9 cellular contexts compared by ENCODE assay signal in genomic region chr15:78065973-78066946, GRCh38. TPM values are rescaled to one million over a fixed set of nuclear protein-coding genes. Genes with fewer than 3 reads are reported as not detected.
DNase-seq lines count a peak whose midpoint lies in the region; ATAC-seq, FAIRE-seq and TF ChIP-seq lines count a peak whose summit lies in the region.
"Had no signal": no experiment of that assay in that cellular context is flagged by ENCODE, and none has a peak within 500 bp of the region (broad histone marks: within the 10 kb centered on the region; RNA-seq: fewer than 3 reads in every experiment).

No MANE protein-coding gene starts in this region.

- no peak for TF ChIP-seq POLR2A in GM18505 (IDR thresholded peaks at IDR 0.05; ENCODE audit: borderline replicate concordance, extremely low read depth, insufficient read depth, insufficient read length)

- 0 out of 2 replicates have a peak overlapping the region, but pooled peaks have one; percentile 10 for H3K27ac ChIP-seq in GM23338 (ENCODE audit: low read depth)

- H3K4me1 Mint-ChIP-seq in GM23338: peaks cover 58% of the 10 kb centered on the region
- peaks cover 48% of the 10 kb centered on the region for H3K4me1 Mint-ChIP-seq in T-helper 1 cell treated with Interleukin-12 subunit alpha and Interleukin-12 subunit beta and Interleukin-4 antibody, amounts not matched to agents 30 μg/mL and 1 μg/mL, for 36 hours (ENCODE audit: low read depth)

- H3K4me1 ChIP-seq in GM23338 (ENCODE audit: insufficient read depth): peaks cover 68% of the 10 kb centered on the region

- H2AFZ ChIP-seq in GM23338: no peak overlapping the region

- TF ChIP-seq CTCF in GM23338 (conservative IDR thresholded peaks at IDR 0.05; ENCODE audit: low read depth in 2 of 2): no peak

- no peaks in the 10 kb centered on the region for H3K9me3 Mint-ChIP-seq in GM23338
- no peaks in the 10 kb centered on the region for H3K9me3 Mint-ChIP-seq in T-helper 1 cell treated with Interleukin-12 subunit alpha and Interleukin-12 subunit beta and Interleukin-4 antibody, amounts not matched to agents 30 μg/mL and 1 μg/mL, for 36 hours

- H3K79me2 ChIP-seq in GM23338 (replicated peaks; ENCODE audit: insufficient read depth): peaks cover 81% of the 10 kb centered on the region

- peaks cover 2% of the 10 kb centered on the region for H3K27me3 Mint-ChIP-seq in GM23338 (ENCODE audit: insufficient read depth, low read depth, poor library complexity)
- H3K27me3 Mint-ChIP-seq in T-helper 1 cell treated with Interleukin-12 subunit alpha and Interleukin-12 subunit beta and Interleukin-4 antibody, amounts not matched to agents 30 μg/mL and 1 μg/mL, for 36 hours (ENCODE audit: low read depth): no peaks in the 10 kb centered on the region

- no peaks in the 10 kb centered on the region; the same call in 1 of the 2 replicates for H3F3A ChIP-seq in GM23338 (replicated peaks; ENCODE audit: low read depth)

- peak overlapping the region; percentile 10; the same call in 1 of the 3 replicates for H3K4me3 Mint-ChIP-seq in GM23338
- peak overlapping the region; percentile 31 for H3K4me3 Mint-ChIP-seq in T-helper 1 cell treated with Interleukin-12 subunit alpha and Interleukin-12 subunit beta and Interleukin-4 antibody, amounts not matched to agents 30 μg/mL and 1 μg/mL, for 36 hours

- DNase-seq in GM23338 (ENCODE audit: low spot score) (no peak), mesenteric fat pad (ENCODE audit: low spot score) (peak; percentile 22), HTR-8/SVneo (ENCODE audit: insufficient read length, low spot score) (no peak), H7 (no peak), RPMI8226 (no peak)
- no peak for DNase-seq in stimulated activated CD4-positive, alpha-beta T cell treated with anti-CD3 and anti-CD28 coated beads, Interleukin-4, amount 100 ng/mL, for 4 hours

- H3K4me3 ChIP-seq in GM23338: no peak overlapping the region
- no peak overlapping the region for H3K4me3 ChIP-seq in H7 (ENCODE audit: insufficient read depth, low read depth, low read length)

- ATAC-seq in GM18505 (IDR thresholded peaks at IDR 0.05; ENCODE audit: unreplicated experiment) (peak; percentile 40), GM23338 (peak; percentile 46)

- no peak overlapping the region for H3K4me2 ChIP-seq in GM23338

- H3K27ac Mint-ChIP-seq in GM23338: peak overlapping the region; percentile 45; the same call in 1 of the 2 replicates
- peak overlapping the region; percentile 84 for H3K27ac Mint-ChIP-seq in T-helper 1 cell treated with Interleukin-12 subunit alpha and Interleukin-12 subunit beta and Interleukin-4 antibody, amounts not matched to agents 30 μg/mL and 1 μg/mL, for 36 hours

- peaks cover 11% of the 10 kb centered on the region for H4K20me1 ChIP-seq in GM23338 (replicated peaks; ENCODE audit: insufficient read depth)

- peaks cover 4% of the 10 kb centered on the region; the same call in 1 of the 2 replicates for H3K9me2 ChIP-seq in GM23338 (ENCODE audit: insufficient read depth)

- no peaks in the 10 kb centered on the region for H3K27me3 ChIP-seq in GM23338 (ENCODE audit: insufficient read depth)
- H3K27me3 ChIP-seq in H7 (ENCODE audit: control insufficient read depth, insufficient read depth, low read length): no peaks in the 10 kb centered on the region

- H3K36me3 ChIP-seq in GM23338 (ENCODE audit: insufficient read depth) (no peaks in the 10 kb centered on the region), H7 (replicated peaks; ENCODE audit: control insufficient read depth, insufficient read depth, low read length) (no peaks in the 10 kb centered on the region)

- H3K36me3 Mint-ChIP-seq in GM23338 (ENCODE audit: low read depth): no peaks in the 10 kb centered on the region
- peaks cover 13% of the 10 kb centered on the region for H3K36me3 Mint-ChIP-seq in T-helper 1 cell treated with Interleukin-12 subunit alpha and Interleukin-12 subunit beta and Interleukin-4 antibody, amounts not matched to agents 30 μg/mL and 1 μg/mL, for 36 hours (ENCODE audit: low read depth)

- FAIRE-seq in HTR-8/SVneo (lab: Jason Lieb, UNC): no peak

TF ChIP-seq in GM23338, 12 proteins besides CTCF, POLR2A, EP300 and RAD21 (continues in another document):
- TF ChIP-seq NANOG (IDR thresholded peaks at IDR 0.05; ENCODE audit: borderline replicate concordance) (no peak), ZNF331 (CRISPR knock-in tag; IDR thresholded peaks at IDR 0.05; ENCODE audit: low read depth) (no peak), JUNB (IDR thresholded peaks at IDR 0.05; ENCODE audit: unreplicated experiment) (no peak), POLR2AphosphoS5 (IDR thresholded peaks at IDR 0.05; ENCODE audit: low read depth) (no peak), ZNF462 (CRISPR knock-in tag; IDR thresholded peaks at IDR 0.05) (no peak), CREB1 (CRISPR knock-in tag; IDR thresholded peaks at IDR 0.05; ENCODE audit: low read depth) (no peak), EZH2phosphoT487 (IDR thresholded peaks at IDR 0.05; ENCODE audit: unreplicated experiment) (no peak), ETS1 (IDR thresholded peaks at IDR 0.05) (no peak), EZH2 (IDR thresholded peaks at IDR 0.05; ENCODE audit: low read depth, unreplicated experiment) (no peak), STAT1 (IDR thresholded peaks at IDR 0.05; ENCODE audit: unreplicated experiment) (no peak), ZNF114 (CRISPR knock-in tag; IDR thresholded peaks at IDR 0.05) (no peak)

RNA-seq across cellular contexts. Expression of gene TBC1D2B, which starts 11.3 kb away (rescaled TPM):
- total RNA-seq in GM23338 (2014; rRNA removed; shearing (Covaris generic)): 17.0 and 17.8 TPM in 2 replicates
- 3.6 and 5.2 TPM in 2 replicates for polyA plus RNA-seq in GM23338 (2016; fragmentation: Nextera tagmentation; extraction: Ambion mirVana)
- total RNA-seq in mesenteric fat pad: 82.0 TPM
- 9.9 and 15.7 TPM in 2 replicates for total RNA-seq in H7 (2014; rRNA removed; shearing (Covaris generic))

RNA-seq across cellular contexts. Expression of gene SH2D7, which starts 26.1 kb away (rescaled TPM):
- not detected in 2 replicates for total RNA-seq in GM23338 (2014; rRNA removed; shearing (Covaris generic))
- polyA plus RNA-seq in GM23338 (2016; fragmentation: Nextera tagmentation; extraction: Ambion mirVana): 0.31 and 0.33 TPM in 2 replicates
- not detected for total RNA-seq in mesenteric fat pad
- total RNA-seq in H7 (2014; rRNA removed; shearing (Covaris generic)): not detected in 2 replicates
- total RNA-seq: kidney epithelial cell had no signal
